In the genomic region with DNA sequence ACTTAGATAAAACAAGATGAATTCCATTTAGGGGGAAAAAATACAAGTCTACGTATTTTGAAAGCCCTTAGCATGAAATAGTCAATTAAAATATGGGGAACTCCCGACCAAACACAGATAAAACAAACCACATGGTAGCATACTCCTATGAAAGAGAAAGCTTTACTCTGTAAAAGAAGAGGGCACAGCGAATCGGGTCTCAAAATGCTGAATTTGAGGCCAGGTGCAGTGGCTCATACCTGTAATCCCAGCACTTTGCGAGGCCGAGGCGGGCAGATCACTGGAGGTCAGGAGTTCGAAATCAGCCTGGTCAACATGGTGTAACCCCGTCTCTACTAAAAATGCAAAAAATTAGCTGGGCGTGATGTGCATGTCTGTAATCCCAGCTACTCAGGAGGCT, we compare ENCODE assay signal across 16 cellular contexts.
"Had no signal": no experiment of that assay in that cellular context is flagged by ENCODE, and none has a peak within 500 bp of the region (broad histone marks: within the 10 kb centered on the region; RNA-seq: fewer than 3 reads in every experiment).

No MANE protein-coding gene starts in this region.

- H3K4me3 ChIP-seq: cardiac muscle cell, esophagus squamous epithelium, heart right ventricle, left ventricle myocardium inferior, prostate gland, right atrium auricular region, stomach, upper lobe of left lung had no signal

- H3K4me1 Mint-ChIP-seq: neural crest cell had no signal

- H3K4me3 Mint-ChIP-seq: effector memory CD8-positive, alpha-beta T cell; neural crest cell; WTC11 had no signal

- H3K36me3 Mint-ChIP-seq: WTC11 had no signal

- H3K9me3 Mint-ChIP-seq: effector memory CD8-positive, alpha-beta T cell; neural crest cell; WTC11 had no signal

- H3K27me3 Mint-ChIP-seq: effector memory CD8-positive, alpha-beta T cell had no signal

- H3K4me1 ChIP-seq: esophagus squamous epithelium, heart right ventricle, left ventricle myocardium inferior, prostate gland, right atrium auricular region, stomach, upper lobe of left lung had no signal

- H3K27ac Mint-ChIP-seq: effector memory CD8-positive, alpha-beta T cell had no signal

- H3K27me3 ChIP-seq: cardiac muscle cell, esophagus squamous epithelium, heart right ventricle, right atrium auricular region, stomach, upper lobe of left lung had no signal

- H3K27ac ChIP-seq: cardiac muscle cell, esophagus squamous epithelium, heart right ventricle, left ventricle myocardium inferior, prostate gland, right atrium auricular region, stomach, upper lobe of left lung had no signal

- DNase-seq: activated gamma-delta T cell treated with Interleukin-2 at 50 U/mL for 16 hours; amygdala; effector memory CD8-positive, alpha-beta T cell; esophagus squamous epithelium; heart right ventricle; left ventricle myocardium inferior; mammary epithelial cell; stimulated activated CD4-positive, alpha-beta T cell treated with anti-CD3 and anti-CD28 coated beads, Interleukin-12 subunit alpha, Interleukin-12 subunit beta, amount 100 ng/mL, for 4 hours; stimulated activated CD4-positive, alpha-beta T cell treated with anti-CD3 and anti-CD28 coated beads, Interleukin-1b, Interleukin-23, amount 100 ng/mL, for 48 hours; stomach; upper lobe of left lung had no signal

- H3K36me3 ChIP-seq: cardiac muscle cell, esophagus squamous epithelium, heart right ventricle, left ventricle myocardium inferior, prostate gland, right atrium auricular region, stomach, upper lobe of left lung had no signal

- H3K9me3 ChIP-seq: esophagus squamous epithelium, heart right ventricle, left ventricle myocardium inferior, prostate gland, right atrium auricular region, stomach, upper lobe of left lung had no signal

- ATAC-seq: effector memory CD8-positive, alpha-beta T cell; heart right ventricle; WTC11 had no signal
